11 cellular contexts compared by ENCODE assay signal in genomic region chr3:102906837-102907236, GRCh38.
"Had no signal": no experiment of that assay in that cellular context is flagged by ENCODE, and none has a peak within 500 bp of the region (broad histone marks: within the 10 kb centered on the region; RNA-seq: fewer than 3 reads in every experiment).

No MANE protein-coding gene starts in this region.

- H3K27ac Mint-ChIP-seq: GM23338, H9, HFFc6 had no signal

- H3K27ac ChIP-seq: GM23248 had no signal

- H3K4me3 ChIP-seq: GM23248, GM23338, HAP-1 had no signal

- FAIRE-seq: H1, H54 had no signal

- H2AFZ ChIP-seq: GM23248, GM23338 had no signal

- H3K36me3 ChIP-seq: HAP-1 had no signal

- H3K9me3 ChIP-seq: HAP-1 had no signal

- H3K9me3 Mint-ChIP-seq: GM23338 had no signal

- ATAC-seq: GM23338, HCT116 had no signal

- H3K4me3 Mint-ChIP-seq: GM23338, H9, HFFc6 had no signal

- H3K4me2 ChIP-seq: GM23338 had no signal

- H3K4me1 ChIP-seq: HAP-1 had no signal

- H3K9ac ChIP-seq: GM23248 had no signal

- DNase-seq: GM23248, GOT3, H7, H9, HCEC 1CT, HFFc6 had no signal
